In the genomic region with DNA sequence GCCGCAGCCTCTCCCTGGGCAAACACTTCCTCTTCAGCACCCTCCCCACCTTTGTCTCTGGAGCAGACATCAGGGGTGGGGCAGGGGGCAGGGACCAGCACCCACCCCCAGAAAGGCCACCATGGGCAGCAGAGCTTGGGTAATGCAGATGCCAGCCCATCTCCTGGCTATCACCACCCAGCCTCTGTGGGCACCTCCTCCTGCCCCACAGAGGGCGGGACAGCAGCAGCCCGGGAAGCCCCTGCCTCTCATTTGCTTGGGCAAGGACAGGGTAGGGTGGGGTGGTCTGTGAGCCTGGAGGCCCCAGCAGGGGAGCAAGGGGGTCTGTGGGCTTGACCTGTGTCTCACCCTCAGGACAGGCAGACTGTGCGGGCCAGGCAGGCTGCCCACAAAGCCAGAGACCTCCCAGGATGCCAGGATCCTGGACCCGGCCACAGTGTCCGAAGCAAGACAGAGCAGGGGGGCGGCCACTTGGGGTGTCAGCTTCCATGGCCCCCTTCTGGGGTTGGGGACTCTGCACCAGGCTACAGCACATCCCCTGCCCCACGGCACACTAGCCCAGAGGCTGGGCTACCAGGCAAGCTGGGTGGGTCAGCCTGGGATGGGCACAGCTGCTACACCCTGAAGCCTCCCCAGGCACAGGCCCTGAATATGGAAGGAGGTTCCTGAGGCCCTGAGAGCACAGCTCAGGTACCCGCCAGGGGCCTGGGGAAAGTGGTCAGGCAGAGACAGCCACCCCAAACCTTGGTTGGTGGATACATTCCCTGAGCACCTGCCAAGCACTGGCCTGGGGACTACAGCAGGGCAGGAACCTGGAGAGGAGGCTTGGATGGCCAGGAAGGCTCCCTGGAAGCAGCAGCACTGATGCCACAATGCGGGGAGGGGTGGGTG, we compare ENCODE assay signal across 10 cellular contexts.
DNase-seq lines count a peak whose midpoint lies in the region; ATAC-seq and TF ChIP-seq lines count a peak whose summit lies in the region.
"Had no signal": no experiment of that assay in that cellular context is flagged by ENCODE, and none has a peak within 500 bp of the region (broad histone marks: within the 10 kb centered on the region; RNA-seq: fewer than 3 reads in every experiment).

No MANE protein-coding gene starts in this region.

- H3K27me3 ChIP-seq in NT2/D1 (ENCODE audit: insufficient read depth, insufficient read length) (no peaks in the 10 kb centered on the region), layer of hippocampus (ENCODE audit: control insufficient read depth, insufficient read depth, low read length) (no peaks in the 10 kb centered on the region)
- H3K27me3 ChIP-seq: hepatocyte had no signal

- no peak for TF ChIP-seq CTCF in AG10803 (conservative IDR thresholded peaks at IDR 0.05; ENCODE audit: low read length)

- H3K4me3 ChIP-seq in AG10803 (ENCODE audit: low read length) (peak overlapping the region; percentile 91), NT2/D1 (ENCODE audit: insufficient read length, low read depth) (no peak overlapping the region)
- H3K4me3 ChIP-seq: hepatocyte had no signal

- peak overlapping the region; percentile 97 for H3K27ac ChIP-seq in layer of hippocampus (ENCODE audit: low read depth, low read length)
- H3K27ac ChIP-seq: hepatocyte had no signal

- no peak for ATAC-seq in HG03354 (IDR thresholded peaks at IDR 0.05; ENCODE audit: poor library complexity, severe bottlenecking, unreplicated experiment)

- H3K4me1 ChIP-seq in NT2/D1 (ENCODE audit: insufficient read depth, insufficient read length): peaks cover 12% of the 10 kb centered on the region

- H3K9ac ChIP-seq in NT2/D1 (ENCODE audit: insufficient read length, low read depth): peak overlapping the region; percentile 17

- H3K36me3 ChIP-seq in NT2/D1 (ENCODE audit: insufficient read depth, insufficient read length, low read length): peaks cover 77% of the 10 kb centered on the region

- H3K9me3 ChIP-seq in NT2/D1 (ENCODE audit: insufficient read depth, low read length): no peaks in the 10 kb centered on the region

- DNase-seq in AG10803 (ENCODE audit: low read depth) (no peak), NT2/D1 (ENCODE audit: low read depth, low spot score) (no peak), SKM-1 treated with dmso at 0.1 percent for 144 hours (lab: John Stamatoyannopoulos, UW; ENCODE audit: unreplicated experiment) (no peak)
- DNase-seq in activated naive CD4-positive, alpha-beta T cell (lab: John Stamatoyannopoulos, UW): no peak
- DNase-seq: activated CD8-positive, alpha-beta memory T cell treated with anti-CD3 and anti-CD28 coated beads for 24 hours; NCI-H1436; nephron progenitor cell had no signal
